Comparison of ENCODE assay signal across 10 cellular contexts in the genomic region with DNA sequence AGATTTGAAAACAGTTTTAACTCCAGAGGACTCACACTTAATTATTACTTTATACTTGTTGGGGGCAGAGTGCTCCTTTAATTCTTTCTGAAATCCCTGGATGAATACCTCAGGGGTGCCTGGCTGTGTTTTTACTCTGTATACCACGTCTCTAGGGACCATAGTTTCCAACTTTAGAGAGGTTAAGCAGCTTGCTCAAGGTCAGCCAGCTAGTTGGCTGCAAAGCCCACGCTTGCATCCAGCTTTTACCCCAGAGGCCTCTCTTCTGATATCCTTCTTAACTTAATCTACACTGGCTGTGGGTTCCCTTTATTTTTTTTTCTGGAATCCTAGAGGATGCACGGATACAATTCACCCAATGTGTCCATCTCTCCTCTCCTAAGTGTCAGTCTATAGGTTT. TPM values are rescaled to one million over a fixed set of nuclear protein-coding genes. Genes with fewer than 3 reads are reported as not detected.
DNase-seq lines count a peak whose midpoint lies in the region; ATAC-seq and TF ChIP-seq lines count a peak whose summit lies in the region.
"Had no signal": no experiment of that assay in that cellular context is flagged by ENCODE, and none has a peak within 500 bp of the region (broad histone marks: within the 10 kb centered on the region; RNA-seq: fewer than 3 reads in every experiment).

No MANE protein-coding gene starts in this region.

- H3K36me3 ChIP-seq in gastroesophageal sphincter, result no peaks in the 10 kb centered on the region

- peak overlapping the region; percentile 89 for H3K27ac ChIP-seq in VCaP
- peak overlapping the region; percentile 76 to 97 (median 90) for H3K27ac ChIP-seq in gastroesophageal sphincter

- peak overlapping the region; percentile 73 for H3K27ac Mint-ChIP-seq in osteocyte (ENCODE audit: unreplicated experiment)

- DNase-seq in AG04449 (ENCODE audit: low read depth, low spot score) (no peak), osteocyte (ENCODE audit: extremely low spot score, unreplicated experiment) (no peak), ureter (ENCODE audit: low spot score) (no peak), A172 (ENCODE audit: low spot score) (no peak), GM20000 (ENCODE audit: low spot score) (no peak)
- DNase-seq: AML-193, NCI-H1694 treated with DMSO at 0.1 percent for 48 hours had no signal

- peaks cover 62% of the 10 kb centered on the region for H3K4me1 Mint-ChIP-seq in osteocyte (ENCODE audit: unreplicated experiment)

- H3K36me3 Mint-ChIP-seq in osteocyte (ENCODE audit: unreplicated experiment), result peaks cover 1% of the 10 kb centered on the region

- CTCF ChIA-PET in AG04449 (lab: Yijun Ruan, JAX), result interaction anchor here (0.6 to 5.6 kb wide), 13 partner anchors 23 to 225 kb away, joined by 3 to 32 read pairs (median 3); no protein-coding TSS in a partner anchor

- H3K4me3 Mint-ChIP-seq in osteocyte (ENCODE audit: unreplicated experiment), result peak overlapping the region; percentile 87

- H3K4me3 ChIP-seq in AG04449 (ENCODE audit: low read depth, low read length) (peak overlapping the region; percentile 80), gastroesophageal sphincter (peak overlapping the region; percentile 78 to 95)

- no peaks in the 10 kb centered on the region for H3K9me3 Mint-ChIP-seq in osteocyte (ENCODE audit: unreplicated experiment)

- TF ChIP-seq CTCF in AG04449 (IDR thresholded peaks at IDR 0.05; ENCODE audit: insufficient read depth, low read length, missing control alignments), result no peak
- TF ChIP-seq CTCF in VCaP (conservative IDR thresholded peaks at IDR 0.05), result no peak
- TF ChIP-seq CTCF in gastroesophageal sphincter (IDR thresholded peaks at IDR 0.05), result no peak
- no peak for TF ChIP-seq CTCF in osteocyte (IDR thresholded peaks at IDR 0.05)
- TF ChIP-seq CTCF in GM20000 (IDR thresholded peaks at IDR 0.05; ENCODE audit: extremely low read depth, missing control alignments), result no peak

- peaks cover 4 to 60% (median 9%) of the 10 kb centered on the region in 3 donors for H3K4me1 ChIP-seq in gastroesophageal sphincter

- no peaks in the 10 kb centered on the region for H3K9me3 ChIP-seq in gastroesophageal sphincter

- 0 to 12% methylated on average over 2 to 3 of the region's 3 CpGs for WGBS in gastroesophageal sphincter (ENCODE audit: low coverage in 1 of 2), 2 donors

- no peak for TF ChIP-seq EP300 in gastroesophageal sphincter (IDR thresholded peaks at IDR 0.05)

- ATAC-seq in gastroesophageal sphincter (no peak), GM21619 (IDR thresholded peaks at IDR 0.05; ENCODE audit: unreplicated experiment) (no peak)

- peaks cover 6% of the 10 kb centered on the region for H3K27me3 ChIP-seq in gastroesophageal sphincter

- POLR2A ChIA-PET in AG04449 (lab: Yijun Ruan, JAX), result interaction anchor here (1.2 to 3.4 kb wide), 7 partner anchors 9 to 129 kb away, joined by 4 to 16 read pairs (median 5); no protein-coding TSS in a partner anchor

- no peaks in the 10 kb centered on the region for H3K27me3 Mint-ChIP-seq in osteocyte (ENCODE audit: unreplicated experiment)

- TF ChIP-seq POLR2A in gastroesophageal sphincter (IDR thresholded peaks at IDR 0.05), result no peak

RNA-seq across cellular contexts. Expression of a gene that starts 1.4 kb away (rescaled TPM):
- total RNA-seq in gastroesophageal sphincter (100 to 1,000 TPM; 227 to 305 (median 265) TPM), osteocyte (34.1 and 35.1 TPM in 2 replicates), ureter (38.3 TPM)
- total RNA-seq in A172 (2014; rRNA removed; shearing (Covaris generic)), result not detected in 2 replicates

Comparison
In these comparisons a context has a peak if more than half of its experiments do, and no peak if none do; other contexts are left out.
1. RNA of a gene that starts 1.4 kb away (total RNA-seq): 227 to 305 TPM in gastroesophageal sphincter, 38.3 TPM in ureter (single experiment) and 34.1 to 35.1 TPM in osteocyte; not detected in A172; every median in the first group is over 10 times any median in the second.